1 cellular context compared by ENCODE assay signal in the genomic region with DNA sequence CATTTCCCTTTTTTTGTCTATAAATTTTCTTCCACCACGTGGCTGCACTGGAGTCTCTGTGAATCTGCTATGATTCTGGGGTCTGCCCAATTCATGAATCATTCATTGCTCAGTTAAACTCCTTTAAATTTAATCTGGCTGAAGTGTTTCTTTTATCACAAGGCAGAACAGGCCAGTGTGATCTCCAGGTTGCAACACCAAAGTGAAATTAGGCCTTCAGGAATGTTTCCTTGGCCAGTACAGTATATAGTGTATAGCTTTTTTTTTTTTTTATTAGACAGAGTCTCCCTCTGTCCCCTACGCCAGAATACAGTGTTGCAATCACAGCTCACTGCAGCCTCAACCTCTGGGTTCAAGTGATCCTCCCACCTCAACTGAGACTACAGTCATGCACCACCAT.
TF ChIP-seq lines count a peak whose summit lies in the region.

No MANE protein-coding gene starts in this region.

TF ChIP-seq in IMR-90, 13 proteins besides CTCF, POLR2A, EP300 and RAD21:
- TF ChIP-seq NFE2L2 (IDR thresholded peaks at IDR 0.05; ENCODE audit: low read depth, low read length) (no peak), SMC3 (IDR thresholded peaks at IDR 0.05; ENCODE audit: low read depth, low read length) (no peak), FOS (IDR thresholded peaks at IDR 0.05; ENCODE audit: low read depth, low read length) (no peak), CHD1 (IDR thresholded peaks at IDR 0.05; ENCODE audit: low read depth, low read length) (no peak), MAFK (IDR thresholded peaks at IDR 0.05; ENCODE audit: low read depth, low read length) (no peak), CEBPB (IDR thresholded peaks at IDR 0.05; ENCODE audit: low read depth, low read length) (no peak), MXI1 (IDR thresholded peaks at IDR 0.05; ENCODE audit: borderline replicate concordance, low read depth, low read length) (no peak), MAZ (IDR thresholded peaks at IDR 0.05; ENCODE audit: borderline replicate concordance, low read depth, low read length) (no peak), RFX5 (IDR thresholded peaks at IDR 0.05; ENCODE audit: low read depth, low read length) (no peak), BHLHE40 (IDR thresholded peaks at IDR 0.05; ENCODE audit: low read depth, low read length) (no peak), RCOR1 (IDR thresholded peaks at IDR 0.05; ENCODE audit: insufficient replicate concordance, low read length) (no peak)
- TF ChIP-seq, protein P1, sequence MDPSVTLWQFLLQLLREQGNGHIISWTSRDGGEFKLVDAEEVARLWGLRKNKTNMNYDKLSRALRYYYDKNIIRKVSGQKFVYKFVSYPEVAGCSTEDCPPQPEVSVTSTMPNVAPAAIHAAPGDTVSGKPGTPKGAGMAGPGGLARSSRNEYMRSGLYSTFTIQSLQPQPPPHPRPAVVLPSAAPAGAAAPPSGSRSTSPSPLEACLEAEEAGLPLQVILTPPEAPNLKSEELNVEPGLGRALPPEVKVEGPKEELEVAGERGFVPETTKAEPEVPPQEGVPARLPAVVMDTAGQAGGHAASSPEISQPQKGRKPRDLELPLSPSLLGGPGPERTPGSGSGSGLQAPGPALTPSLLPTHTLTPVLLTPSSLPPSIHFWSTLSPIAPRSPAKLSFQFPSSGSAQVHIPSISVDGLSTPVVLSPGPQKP (IDR thresholded peaks at IDR 0.05; ENCODE audit: borderline replicate concordance, low read depth, low read length), result no peak
- TF ChIP-seq, protein P2, sequence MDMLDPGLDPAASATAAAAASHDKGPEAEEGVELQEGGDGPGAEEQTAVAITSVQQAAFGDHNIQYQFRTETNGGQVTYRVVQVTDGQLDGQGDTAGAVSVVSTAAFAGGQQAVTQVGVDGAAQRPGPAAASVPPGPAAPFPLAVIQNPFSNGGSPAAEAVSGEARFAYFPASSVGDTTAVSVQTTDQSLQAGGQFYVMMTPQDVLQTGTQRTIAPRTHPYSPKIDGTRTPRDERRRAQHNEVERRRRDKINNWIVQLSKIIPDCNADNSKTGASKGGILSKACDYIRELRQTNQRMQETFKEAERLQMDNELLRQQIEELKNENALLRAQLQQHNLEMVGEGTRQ (IDR thresholded peaks at IDR 0.05; ENCODE audit: low read depth, low read length), result no peak
